In genomic region chr1:50969611-50970507, GRCh38 we compare ENCODE assay signal across 8 cellular contexts. TPM values are rescaled to one million over a fixed set of nuclear protein-coding genes. Genes with fewer than 3 reads are reported as not detected.
A peak's percentile ranks its signal among the peaks of the same experiment; 100 is the strongest.
DNase-seq lines count a peak whose midpoint lies in the region; ATAC-seq and TF ChIP-seq lines count a peak whose summit lies in the region.

TSS of gene CDKN2C (plus strand) at chr1:50970245. CDS start at chr1:50970369, 124 bp downstream.

- ATAC-seq in GM21786 (IDR thresholded peaks at IDR 0.05; ENCODE audit: unreplicated experiment) (peak; percentile 24), naive B cell (ENCODE audit: low read depth in 2 of 2) (peak; percentile 7 to 9)

- peaks cover 0 to 27% (median 6%) of the 10 kb centered on the region in 4 donors for H3K4me1 ChIP-seq in tibial nerve

- H3K9me3 Mint-ChIP-seq in activated T-helper 1 cell treated with anti-CD3 and anti-CD28 coated beads, Interleukin-12 subunit alpha, Interleukin-12 subunit beta, Interleukin-2, Interleukin-4 antibody, amounts not matched to agents 30 ng/mL and 10 ng/mL and 1 ng/mL, durations not matched to agents 14 hours and 24 hours and 36 hours = no peaks in the 10 kb centered on the region
- H3K9me3 Mint-ChIP-seq in naive B cell = no peaks in the 10 kb centered on the region

- no peaks in the 10 kb centered on the region for H3K36me3 ChIP-seq in tibial nerve

- peak; percentile 84 for DNase-seq in Daoy (ENCODE audit: low read depth)
- peak; percentile 72 for DNase-seq in KG1 (lab: John Stamatoyannopoulos, UW)
- DNase-seq in OCI-M2 (lab: John Stamatoyannopoulos, UW; ENCODE audit: unreplicated experiment) = peak; percentile 58
- DNase-seq in activated T-helper 1 cell treated with anti-CD3 and anti-CD28 coated beads, Interleukin-12 subunit alpha, Interleukin-12 subunit beta, Interleukin-2, Interleukin-4 antibody, amounts not matched to agents 30 ng/mL and 10 ng/mL and 1 ng/mL, durations not matched to agents 14 hours and 24 hours and 36 hours (ENCODE audit: low spot score) = peak; percentile 48
- DNase-seq in fibroblast of gingiva (ENCODE audit: low read depth) = peak; percentile 90
- DNase-seq in naive B cell = peak; percentile 48
- peak; percentile 67 to 77 for DNase-seq in tibial nerve (ENCODE audit: low spot score in 2 of 2)

- H3K27ac ChIP-seq in tibial nerve = peak within 1 kb of the TSS; percentile 92 to 98 (median 98)

- peak within 1 kb of the TSS; percentile 99 for H3K4me3 Mint-ChIP-seq in activated T-helper 1 cell treated with anti-CD3 and anti-CD28 coated beads, Interleukin-12 subunit alpha, Interleukin-12 subunit beta, Interleukin-2, Interleukin-4 antibody, amounts not matched to agents 30 ng/mL and 10 ng/mL and 1 ng/mL, durations not matched to agents 14 hours and 24 hours and 36 hours
- peak within 1 kb of the TSS; percentile 86 to 99 (median 96) for H3K4me3 Mint-ChIP-seq in naive B cell

- TF ChIP-seq POLR2A in tibial nerve (IDR thresholded peaks at IDR 0.05) = peak; percentile 62 to 74

- TF ChIP-seq EP300 in tibial nerve (IDR thresholded peaks at IDR 0.05) = peak in 1 of 2 donors; percentile 92

- 0 to 1% methylated on average over 43 of the region's 44 CpGs for WGBS in tibial nerve, 2 donors

- TF ChIP-seq CTCF in tibial nerve (IDR thresholded peaks at IDR 0.05) = no peak

- peaks cover 7% of the 10 kb centered on the region for H3K27me3 Mint-ChIP-seq in activated T-helper 1 cell treated with anti-CD3 and anti-CD28 coated beads, Interleukin-12 subunit alpha, Interleukin-12 subunit beta, Interleukin-2, Interleukin-4 antibody, amounts not matched to agents 30 ng/mL and 10 ng/mL and 1 ng/mL, durations not matched to agents 14 hours and 24 hours and 36 hours (ENCODE audit: insufficient read depth)
- H3K27me3 Mint-ChIP-seq in naive B cell = peaks cover 14 to 29% (median 20%) of the 10 kb centered on the region in 3 donors

- H3K27me3 ChIP-seq in tibial nerve = peaks cover 0 to 7% of the 10 kb centered on the region in 2 donors

- intact Hi-C loops in activated T-helper 1 cell treated with anti-CD3 and anti-CD28 coated beads, Interleukin-12 subunit alpha, Interleukin-12 subunit beta, Interleukin-2, Interleukin-4 antibody, amounts not matched to agents 30 ng/mL and 10 ng/mL and 1 ng/mL, durations not matched to agents 14 hours and 24 hours and 36 hours (cut with micrococcal nuclease) = loop anchor here (1.0 to 10.0 kb wide), 9 partner anchors 7 to 1757 kb away; partner anchors contain the start of genes BTF3L4, EPS15, RNF11 and TXNDC12

- peaks cover 45% of the 10 kb centered on the region for H3K4me1 Mint-ChIP-seq in activated T-helper 1 cell treated with anti-CD3 and anti-CD28 coated beads, Interleukin-12 subunit alpha, Interleukin-12 subunit beta, Interleukin-2, Interleukin-4 antibody, amounts not matched to agents 30 ng/mL and 10 ng/mL and 1 ng/mL, durations not matched to agents 14 hours and 24 hours and 36 hours (ENCODE audit: low read depth)
- H3K4me1 Mint-ChIP-seq in naive B cell = peaks cover 18 to 25% (median 21%) of the 10 kb centered on the region in 3 donors

- H3K27ac Mint-ChIP-seq in activated T-helper 1 cell treated with anti-CD3 and anti-CD28 coated beads, Interleukin-12 subunit alpha, Interleukin-12 subunit beta, Interleukin-2, Interleukin-4 antibody, amounts not matched to agents 30 ng/mL and 10 ng/mL and 1 ng/mL, durations not matched to agents 14 hours and 24 hours and 36 hours = peak within 1 kb of the TSS; percentile 98
- H3K27ac Mint-ChIP-seq in naive B cell = peak within 1 kb of the TSS in 5 of 6 donors; percentile 51 to 95 (median 87)

- H3K36me3 Mint-ChIP-seq in activated T-helper 1 cell treated with anti-CD3 and anti-CD28 coated beads, Interleukin-12 subunit alpha, Interleukin-12 subunit beta, Interleukin-2, Interleukin-4 antibody, amounts not matched to agents 30 ng/mL and 10 ng/mL and 1 ng/mL, durations not matched to agents 14 hours and 24 hours and 36 hours (ENCODE audit: low read depth) = peaks cover 25% of the 10 kb centered on the region
- no peaks in the 10 kb centered on the region for H3K36me3 Mint-ChIP-seq in naive B cell

- H3K9me3 ChIP-seq in tibial nerve = no peaks in the 10 kb centered on the region

- H3K4me3 ChIP-seq in tibial nerve = peak within 1 kb of the TSS; percentile 74 to 87 (median 76)

RNA-seq across cellular contexts. Expression of gene CDKN2C, which starts in this region (rescaled TPM):
- 55.7 and 55.8 TPM in 2 replicates for total RNA-seq in Daoy (2014; rRNA removed; shearing (Covaris generic))
- 13.7 and 14.9 TPM in 2 replicates for total RNA-seq in activated T-helper 1 cell treated with anti-CD3 and anti-CD28 coated beads, Interleukin-12 subunit alpha, Interleukin-12 subunit beta, Interleukin-2, Interleukin-4 antibody, amounts not matched to agents 30 ng/mL and 10 ng/mL and 1 ng/mL, durations not matched to agents 14 hours and 24 hours and 36 hours
- 1 to 10 TPM in 3 of 6 donors, under 1 TPM in 2, not detected in 1; 0.57 to 1.1 (median 1.1) TPM for polyA plus RNA-seq in naive B cell (ENCODE audit: low read depth in 6 of 6)
- 10 to 100 TPM; 16.1 to 30.2 (median 28.5) TPM for total RNA-seq in tibial nerve

Comparison
In these comparisons a context has a peak if more than half of its experiments do, and no peak if none do; other contexts are left out.
1. Peak in every context shown above with its lines: DNase-seq, ATAC-seq, H3K4me3 ChIP-seq and H3K27ac ChIP-seq.